12 cellular contexts compared by ENCODE assay signal in the genomic region with DNA sequence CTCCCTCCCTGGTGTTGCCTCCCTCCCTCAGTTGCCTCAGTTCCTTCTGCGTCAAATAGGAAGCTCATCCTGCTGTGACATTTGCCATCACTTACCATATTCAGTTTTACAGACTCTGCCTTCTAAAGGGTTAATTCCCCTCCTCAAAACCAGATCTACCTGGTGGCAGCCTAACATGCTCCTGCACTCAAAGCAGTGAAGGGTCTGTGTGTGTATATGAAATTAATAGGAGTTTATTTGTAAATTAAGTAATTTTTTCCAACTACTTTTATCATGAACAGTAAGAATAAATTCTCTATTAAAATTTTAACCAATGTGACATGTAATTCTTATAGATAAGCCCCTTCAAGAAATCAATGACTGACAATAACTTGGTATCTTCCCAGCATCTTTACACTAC.
A peak's percentile ranks its signal among the peaks of the same experiment; 100 is the strongest.
DNase-seq lines count a peak whose midpoint lies in the region; ATAC-seq, FAIRE-seq and TF ChIP-seq lines count a peak whose summit lies in the region.
"Had no signal": no experiment of that assay in that cellular context is flagged by ENCODE, and none has a peak within 500 bp of the region (broad histone marks: within the 10 kb centered on the region; RNA-seq: fewer than 3 reads in every experiment).

No MANE protein-coding gene starts in this region.

- no peaks in the 10 kb centered on the region for H3K27me3 ChIP-seq in HAP-1 (ENCODE audit: low read depth)
- H3K27me3 ChIP-seq: tibial artery had no signal

- peaks cover 4% of the 10 kb centered on the region for H3K4me1 Mint-ChIP-seq in type B pancreatic cell (ENCODE audit: unreplicated experiment)

- H3K4me3 Mint-ChIP-seq in type B pancreatic cell: no peak overlapping the region
- H3K4me3 Mint-ChIP-seq: activated T-cell treated with anti-CD3 and anti-CD28 coated beads, Interleukin-2, amount 50 U/mL, for 72 hours had no signal

- peak; percentile 15 for DNase-seq in NCI-H82 (lab: John Stamatoyannopoulos, UW)
- no peak for DNase-seq in NCI-H82 treated with DMSO at 0.1 percent for 48 hours (lab: John Stamatoyannopoulos, UW; ENCODE audit: unreplicated experiment)
- DNase-seq in RCC 7860 (ENCODE audit: low spot score): peak; percentile 26
- DNase-seq in fibroblast of pulmonary artery (ENCODE audit: low read depth): peak; percentile 28
- DNase-seq in type B pancreatic cell (ENCODE audit: extremely low spot score, unreplicated experiment): no peak
- DNase-seq in left lobe of liver (ENCODE audit: low spot score): no peak
- DNase-seq in GM12891 (ENCODE audit: insufficient read length, low spot score): no peak
- no peak for DNase-seq in HAP-1 (ENCODE audit: low spot score in 2 of 2)
- DNase-seq: activated T-cell treated with anti-CD3 and anti-CD28 coated beads, Interleukin-2, amount 50 U/mL, for 72 hours; stimulated activated CD4-positive, alpha-beta T cell treated with anti-CD3 and anti-CD28 coated beads, Interleukin-12 subunit alpha, Interleukin-12 subunit beta, amount 100 ng/mL, for 4 hours; T1000; tibial artery had no signal

- H3K27ac Mint-ChIP-seq in type B pancreatic cell: peak overlapping the region; percentile 41
- H3K27ac Mint-ChIP-seq: activated T-cell treated with anti-CD3 and anti-CD28 coated beads, Interleukin-2, amount 50 U/mL, for 72 hours had no signal

- FAIRE-seq in RCC 7860 (lab: Jason Lieb, UNC): peak; percentile 52
- FAIRE-seq in GM12891 (lab: Jason Lieb, UNC): no peak

- peaks cover 10% of the 10 kb centered on the region for H3K36me3 Mint-ChIP-seq in type B pancreatic cell

- H3K27me3 Mint-ChIP-seq in type B pancreatic cell: no peaks in the 10 kb centered on the region

- in situ Hi-C loops in HAP-1 (cut with MboI; ENCODE audit: low sequenced_read_pairs): no loop called here

- no peaks in the 10 kb centered on the region for H3K4me1 ChIP-seq in HAP-1

- TF ChIP-seq POLR2A in GM12891 (IDR thresholded peaks at IDR 0.05; ENCODE audit: low read depth, low read length): no peak

- H3K9me3 ChIP-seq in HAP-1: no peaks in the 10 kb centered on the region
- H3K9me3 ChIP-seq: tibial artery had no signal

- H3K9me3 Mint-ChIP-seq in type B pancreatic cell: no peaks in the 10 kb centered on the region
- H3K9me3 Mint-ChIP-seq: activated T-cell treated with anti-CD3 and anti-CD28 coated beads, Interleukin-2, amount 50 U/mL, for 72 hours had no signal

- no peaks in the 10 kb centered on the region for H3K36me3 ChIP-seq in HAP-1 (replicated peaks)

- TF ChIP-seq CTCF in fibroblast of pulmonary artery (IDR thresholded peaks at IDR 0.05; ENCODE audit: low read length, missing control alignments) (peak; percentile 49), type B pancreatic cell (conservative IDR thresholded peaks at IDR 0.05) (peak; percentile 63)

- no peak for ATAC-seq in left lobe of liver
- ATAC-seq: activated T-cell treated with anti-CD3 and anti-CD28 coated beads, Interleukin-2, amount 50 U/mL, for 72 hours had no signal

- H3K4me3 ChIP-seq in fibroblast of pulmonary artery (replicated peaks; ENCODE audit: low read depth, low read length): no peak overlapping the region
- H3K4me3 ChIP-seq in HAP-1: no peak overlapping the region
- H3K4me3 ChIP-seq: tibial artery had no signal

TF ChIP-seq in GM12891, 5 proteins besides CTCF, POLR2A, EP300 and RAD21:
- TF ChIP-seq TAF1 (IDR thresholded peaks at IDR 0.05; ENCODE audit: low read depth, low read length): no peak

Comparison
In these comparisons a context has a peak if more than half of its experiments do, and no peak if none do; other contexts are left out.
1. DNase-seq: peak in NCI-H82 (single experiment), RCC 7860 (single experiment) and fibroblast of pulmonary artery (single experiment); none in NCI-H82 treated with DMSO at 0.1 percent for 48 hours (single experiment), type B pancreatic cell (single experiment), left lobe of liver (single experiment), GM12891 (single experiment) and HAP-1 (0 of 2).